In genomic region chr3:141401584-141402475, GRCh38 we compare ENCODE assay signal across 8 cellular contexts. TPM values are rescaled to one million over a fixed set of nuclear protein-coding genes. Genes with fewer than 3 reads are reported as not detected.
DNase-seq lines count a peak whose midpoint lies in the region; ATAC-seq, FAIRE-seq and TF ChIP-seq lines count a peak whose summit lies in the region.

No MANE protein-coding gene starts in this region.

- in situ Hi-C loops in astrocyte of the cerebellum (cut with HindIII; ENCODE audit: low sequenced_read_pairs), result no loop called here

- 4 to 7% (median 5%) methylated on average over 33 to 59 of the region's 59 CpGs for WGBS in small intestine, 3 donors

- DNase-seq in AG04449 (ENCODE audit: low read depth, low spot score), result no peak
- DNase-seq in RWPE2 (ENCODE audit: low spot score), result no peak
- DNase-seq in astrocyte of the cerebellum (ENCODE audit: low read depth), result no peak
- peak; percentile 48 for DNase-seq in small intestine
- no peak for DNase-seq in GOT3 (lab: John Stamatoyannopoulos, UW)

- H3K9me3 ChIP-seq in RWPE2 (ENCODE audit: severe bottlenecking) (no peaks in the 10 kb centered on the region), iPS-18c (ENCODE audit: control insufficient read depth, insufficient read depth, low read length) (peaks cover 3% of the 10 kb centered on the region), small intestine (ENCODE audit: control insufficient read depth, low read depth) (no peaks in the 10 kb centered on the region)

- ATAC-seq in HG02981 (IDR thresholded peaks at IDR 0.05; ENCODE audit: unreplicated experiment) (peak; percentile 69), RWPE2 (ENCODE audit: low read depth) (peak; percentile 56)

- H3K27me3 ChIP-seq in RWPE2 (ENCODE audit: insufficient read depth, poor library complexity, severe bottlenecking), result no peaks in the 10 kb centered on the region
- no peaks in the 10 kb centered on the region for H3K27me3 ChIP-seq in small intestine (ENCODE audit: control insufficient read depth in 2 of 2, insufficient read depth in 2 of 2, low read length in 2 of 2)

- POLR2A ChIA-PET in AG04449 (lab: Yijun Ruan, JAX), result no interaction called here

- H3K36me3 ChIP-seq in RWPE2 (ENCODE audit: low read depth) (peaks cover 52% of the 10 kb centered on the region), small intestine (ENCODE audit: control insufficient read depth in 2 of 2, insufficient read depth in 2 of 2, low read length in 2 of 2) (peaks cover 8 to 11% of the 10 kb centered on the region in 2 donors)

- CTCF ChIA-PET in AG04449 (lab: Yijun Ruan, JAX), result interaction anchor here (1.0 to 2.2 kb wide), 4 partner anchors 18 to 170 kb away, joined by 3 to 7 read pairs (median 4); partner anchors contain the start of gene PXYLP1

- H3K4me1 ChIP-seq in RWPE2 (ENCODE audit: insufficient read depth, poor library complexity, severe bottlenecking) (peaks cover 41% of the 10 kb centered on the region), small intestine (ENCODE audit: control insufficient read depth in 2 of 2, insufficient read depth in 1 of 2, low read depth in 1 of 2, low read length in 1 of 2) (peaks cover 5 to 13% of the 10 kb centered on the region in 2 donors)

- TF ChIP-seq CTCF in AG04449 (IDR thresholded peaks at IDR 0.05; ENCODE audit: insufficient read depth, low read length, missing control alignments), result no peak
- no peak for TF ChIP-seq CTCF in RWPE2 (IDR thresholded peaks at IDR 0.05; ENCODE audit: poor library complexity, severe bottlenecking)
- TF ChIP-seq CTCF in astrocyte of the cerebellum (IDR thresholded peaks at IDR 0.05; ENCODE audit: low read depth, low read length, missing control alignments), result no peak

- H3K27ac ChIP-seq in RWPE2 (ENCODE audit: poor library complexity, severe bottlenecking) (peak overlapping the region; percentile 96), small intestine (ENCODE audit: low read depth in 1 of 2, low read length in 1 of 2) (peak overlapping the region; percentile 95 to 97)

- H3K4me3 ChIP-seq in AG04449 (ENCODE audit: low read depth, low read length), result peak overlapping the region; percentile 62
- H3K4me3 ChIP-seq in RWPE2 (ENCODE audit: severe bottlenecking), result peak overlapping the region; percentile 92
- peak overlapping the region; percentile 56 for H3K4me3 ChIP-seq in astrocyte of the cerebellum (ENCODE audit: low read depth, low read length)
- H3K4me3 ChIP-seq in iPS-18c (ENCODE audit: insufficient read depth, low read depth, low read length), result peak overlapping the region; percentile 79
- H3K4me3 ChIP-seq in small intestine (ENCODE audit: low read depth in 1 of 2, low read length in 2 of 2), result peak overlapping the region; percentile 84 to 91

- peak; percentile 55 for TF ChIP-seq POLR2A in GM18526 (IDR thresholded peaks at IDR 0.05; ENCODE audit: extremely low read depth, insufficient read length)

- no peak for FAIRE-seq in small intestine (lab: Jason Lieb, UNC)

RNA-seq across cellular contexts. Expression of gene ZBTB38, which starts 33.5 kb away (rescaled TPM):
- polyA plus RNA-seq in small intestine, result 10 to 100 TPM; 11.9 to 24.9 (median 18.8) TPM
